Comparison of ENCODE assay signal across 1 cellular context in the genomic region with DNA sequence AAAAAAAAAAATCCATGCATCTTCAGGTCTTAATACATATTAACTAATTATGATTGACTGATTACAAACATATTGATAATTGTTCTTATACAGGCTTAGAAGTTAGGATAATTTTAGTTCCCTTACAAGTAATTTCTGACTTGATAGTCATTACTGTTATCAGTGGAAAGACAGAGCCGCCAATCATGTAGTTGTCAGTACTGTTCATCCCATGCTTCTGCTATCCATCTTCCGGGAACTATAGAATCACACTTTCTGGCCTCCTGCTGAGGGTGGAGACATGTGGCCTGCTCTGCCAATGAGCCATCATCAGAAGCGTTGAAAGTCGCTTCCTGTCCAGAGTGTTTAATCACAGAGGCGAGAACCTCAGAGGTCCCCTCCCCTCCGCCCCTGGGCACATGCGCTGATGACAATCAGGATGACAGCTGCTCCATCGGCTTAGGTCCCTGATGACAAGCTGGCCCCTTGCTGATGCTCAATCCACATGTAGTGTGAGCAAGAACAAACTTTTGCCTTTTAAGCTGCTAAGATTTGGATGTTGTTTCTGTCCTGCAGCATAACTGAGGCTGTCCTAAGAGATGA.
TF ChIP-seq lines count a peak whose summit lies in the region.

No MANE protein-coding gene starts in this region.

TF ChIP-seq in K562, 482 proteins besides CTCF, POLR2A, EP300 and RAD21 (continued from another document):
- TF ChIP-seq, protein P1, sequence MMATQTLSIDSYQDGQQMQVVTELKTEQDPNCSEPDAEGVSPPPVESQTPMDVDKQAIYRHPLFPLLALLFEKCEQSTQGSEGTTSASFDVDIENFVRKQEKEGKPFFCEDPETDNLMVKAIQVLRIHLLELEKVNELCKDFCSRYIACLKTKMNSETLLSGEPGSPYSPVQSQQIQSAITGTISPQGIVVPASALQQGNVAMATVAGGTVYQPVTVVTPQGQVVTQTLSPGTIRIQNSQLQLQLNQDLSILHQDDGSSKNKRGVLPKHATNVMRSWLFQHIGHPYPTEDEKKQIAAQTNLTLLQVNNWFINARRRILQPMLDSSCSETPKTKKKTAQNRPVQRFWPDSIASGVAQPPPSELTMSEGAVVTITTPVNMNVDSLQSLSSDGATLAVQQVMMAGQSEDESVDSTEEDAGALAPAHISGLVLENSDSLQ (IDR thresholded peaks at IDR 0.05): peak; percentile 68; the same call in 1 of the 2 replicates
- TF ChIP-seq WHSC1 (IDR thresholded peaks at IDR 0.05; ENCODE audit: low read length) (no peak), FOSL1 (tag; conservative IDR thresholded peaks at IDR 0.05) (0 out of 2 replicates have a peak, but pooled peaks have one; percentile 19), MECOM (CRISPR knock-in tag; IDR thresholded peaks at IDR 0.05) (peak; percentile 77; the same call in 1 of the 2 replicates), ZNF197 (CRISPR knock-in tag; IDR thresholded peaks at IDR 0.05; ENCODE audit: low read depth) (no peak), ZNF140 (CRISPR knock-in tag; IDR thresholded peaks at IDR 0.05) (no peak), JUN (IDR thresholded peaks at IDR 0.05; ENCODE audit: borderline replicate concordance, low read depth, low read length) (no peak), JUN (CRISPR knock-in tag; IDR thresholded peaks at IDR 0.05; ENCODE audit: borderline replicate concordance) (no peak), TAF15 (IDR thresholded peaks at IDR 0.05; ENCODE audit: low read depth, low read length) (no peak), ETV1 (tag; conservative IDR thresholded peaks at IDR 0.05; ENCODE audit: low read depth) (peak; percentile 43; the same call in 1 of the 2 replicates), NRF1 (conservative IDR thresholded peaks at IDR 0.05 in 1 of 2, IDR thresholded peaks at IDR 0.05 in 1 of 2) (peak; percentile 39 to 54; a peak in 3 of 4 replicates), NEUROD1 (IDR thresholded peaks at IDR 0.05; ENCODE audit: borderline replicate concordance, low read depth, low read length, partially characterized antibody) (no peak), MEIS2 (IDR thresholded peaks at IDR 0.05; ENCODE audit: partially characterized antibody) (peak; percentile 63), TCFL5 (CRISPR knock-in tag; conservative IDR thresholded peaks at IDR 0.05) (no peak), GABPA (tag; conservative IDR thresholded peaks at IDR 0.05; ENCODE audit: low read depth) (peak; percentile 64)
- TF ChIP-seq, protein P2, sequence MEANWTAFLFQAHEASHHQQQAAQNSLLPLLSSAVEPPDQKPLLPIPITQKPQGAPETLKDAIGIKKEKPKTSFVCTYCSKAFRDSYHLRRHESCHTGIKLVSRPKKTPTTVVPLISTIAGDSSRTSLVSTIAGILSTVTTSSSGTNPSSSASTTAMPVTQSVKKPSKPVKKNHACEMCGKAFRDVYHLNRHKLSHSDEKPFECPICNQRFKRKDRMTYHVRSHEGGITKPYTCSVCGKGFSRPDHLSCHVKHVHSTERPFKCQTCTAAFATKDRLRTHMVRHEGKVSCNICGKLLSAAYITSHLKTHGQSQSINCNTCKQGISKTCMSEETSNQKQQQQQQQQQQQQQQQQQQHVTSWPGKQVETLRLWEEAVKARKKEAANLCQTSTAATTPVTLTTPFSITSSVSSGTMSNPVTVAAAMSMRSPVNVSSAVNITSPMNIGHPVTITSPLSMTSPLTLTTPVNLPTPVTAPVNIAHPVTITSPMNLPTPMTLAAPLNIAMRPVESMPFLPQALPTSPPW (CRISPR knock-in tag; IDR thresholded peaks at IDR 0.05): peak; percentile 68; the same call in 1 of the 2 replicates
- TF ChIP-seq, protein P3, sequence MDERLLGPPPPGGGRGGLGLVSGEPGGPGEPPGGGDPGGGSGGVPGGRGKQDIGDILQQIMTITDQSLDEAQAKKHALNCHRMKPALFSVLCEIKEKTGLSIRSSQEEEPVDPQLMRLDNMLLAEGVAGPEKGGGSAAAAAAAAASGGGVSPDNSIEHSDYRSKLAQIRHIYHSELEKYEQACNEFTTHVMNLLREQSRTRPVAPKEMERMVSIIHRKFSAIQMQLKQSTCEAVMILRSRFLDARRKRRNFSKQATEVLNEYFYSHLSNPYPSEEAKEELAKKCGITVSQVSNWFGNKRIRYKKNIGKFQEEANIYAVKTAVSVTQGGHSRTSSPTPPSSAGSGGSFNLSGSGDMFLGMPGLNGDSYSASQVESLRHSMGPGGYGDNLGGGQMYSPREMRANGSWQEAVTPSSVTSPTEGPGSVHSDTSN (CRISPR knock-in tag; IDR thresholded peaks at IDR 0.05; ENCODE audit: low read depth): no peak
- TF ChIP-seq, protein P3 (tag; conservative IDR thresholded peaks at IDR 0.05; ENCODE audit: low read depth): peak; percentile 80
- TF ChIP-seq, protein P4, sequence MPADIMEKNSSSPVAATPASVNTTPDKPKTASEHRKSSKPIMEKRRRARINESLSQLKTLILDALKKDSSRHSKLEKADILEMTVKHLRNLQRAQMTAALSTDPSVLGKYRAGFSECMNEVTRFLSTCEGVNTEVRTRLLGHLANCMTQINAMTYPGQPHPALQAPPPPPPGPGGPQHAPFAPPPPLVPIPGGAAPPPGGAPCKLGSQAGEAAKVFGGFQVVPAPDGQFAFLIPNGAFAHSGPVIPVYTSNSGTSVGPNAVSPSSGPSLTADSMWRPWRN (IDR thresholded peaks at IDR 0.05; ENCODE audit: low read depth): peak; percentile 13; the same call in 1 of the 2 replicates
TF ChIP-seq in K562: peak in this region for 11.
